In the genomic region with DNA sequence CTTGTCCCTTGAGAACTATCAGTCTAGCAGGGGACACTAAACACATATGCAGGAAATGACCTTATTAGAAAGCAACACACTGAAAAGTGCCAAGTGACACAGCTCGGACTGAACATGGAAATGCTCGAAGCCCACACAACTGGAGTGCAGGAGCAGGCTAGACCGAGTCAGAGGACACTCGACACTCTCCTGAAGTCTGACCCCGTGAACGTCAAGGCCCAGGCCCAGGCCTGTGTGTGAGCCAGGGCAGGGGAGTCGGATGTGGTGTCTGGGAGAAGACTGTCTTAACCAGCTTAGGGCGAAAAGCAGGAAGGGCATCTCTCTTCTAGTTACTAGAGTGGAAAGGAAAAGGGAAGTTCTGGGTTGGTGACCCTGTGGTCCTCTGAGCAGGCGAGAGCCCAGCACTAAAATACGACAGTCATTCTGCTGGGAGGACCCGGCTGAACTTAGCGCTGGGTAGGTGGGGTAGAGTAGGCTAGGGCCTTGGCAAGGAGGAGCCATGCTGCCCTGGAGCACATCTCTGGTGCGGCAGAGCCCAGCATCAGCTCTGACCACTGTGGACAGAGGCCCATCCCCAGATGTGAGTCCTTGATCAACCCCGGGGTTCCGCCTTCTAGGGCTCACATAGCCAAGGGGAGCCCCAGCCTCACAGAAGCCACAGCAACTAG, we compare ENCODE assay signal across 26 cellular contexts.
"Had no signal": no experiment of that assay in that cellular context is flagged by ENCODE, and none has a peak within 500 bp of the region (broad histone marks: within the 10 kb centered on the region; RNA-seq: fewer than 3 reads in every experiment).

No MANE protein-coding gene starts in this region.

- ATAC-seq: activated CD4-positive, alpha-beta T cell treated with anti-CD3 and anti-CD28 coated beads for 36 hours; activated T-helper 17 cell treated with anti-CD3 and anti-CD28 coated beads, Interleukin-2, amount 50 U/mL, for 72 hours; Panc1; Right ventricle myocardium inferior had no signal

- H3K27ac Mint-ChIP-seq: activated CD4-positive, alpha-beta memory T cell treated with anti-CD3 and anti-CD28 coated beads for 36 hours; activated CD4-positive, alpha-beta T cell treated with anti-CD3 and anti-CD28 coated beads for 36 hours; activated naive CD4-positive, alpha-beta T cell treated with anti-CD3 and anti-CD28 coated beads for 36 hours; activated naive CD8-positive, alpha-beta T cell; activated T-helper 17 cell treated with anti-CD3 and anti-CD28 coated beads, Interleukin-2, amount 50 U/mL, for 72 hours had no signal

- H3K36me3 Mint-ChIP-seq: activated CD4-positive, alpha-beta memory T cell treated with anti-CD3 and anti-CD28 coated beads for 36 hours; activated naive CD8-positive, alpha-beta T cell had no signal

- H3K4me3 ChIP-seq: SJCRH30 had no signal

- DNase-seq: activated CD4-positive, alpha-beta memory T cell treated with anti-CD3 and anti-CD28 coated beads for 36 hours; activated CD4-positive, alpha-beta T cell treated with anti-CD3 and anti-CD28 coated beads for 36 hours; activated CD8-positive, alpha-beta memory T cell treated with anti-CD3 and anti-CD28 coated beads for 24 hours; activated gamma-delta T cell; activated naive CD4-positive, alpha-beta T cell treated with anti-CD3 and anti-CD28 coated beads for 36 hours; activated T-cell treated with anti-CD3 and anti-CD28 coated beads, Interleukin-2, amount 50 U/mL, for 48 hours; NCI-H1092; NCI-H1417; NCI-H1930; NCI-H2107; NCI-H2171 treated with DMSO at 0.1 percent for 48 hours; NCI-H345; NCI-H510A treated with DMSO at 0.1 percent for 48 hours; NCI-H69; NK-92 treated with Interleukin-12 subunit alpha and Interleukin-12 subunit beta, amount 100 ng/mL, for 24 hours; OCI-M1; RPMI8226; SJCRH30; SK-N-SH; T-helper 1 cell; WERI-Rb-1 had no signal

- H3K9me3 ChIP-seq: SJCRH30, SK-N-SH had no signal

- H3K27me3 ChIP-seq: SJCRH30 had no signal

- H3K9me3 Mint-ChIP-seq: activated CD4-positive, alpha-beta memory T cell treated with anti-CD3 and anti-CD28 coated beads for 36 hours; activated naive CD4-positive, alpha-beta T cell treated with anti-CD3 and anti-CD28 coated beads for 36 hours; activated T-helper 17 cell treated with anti-CD3 and anti-CD28 coated beads, Interleukin-2, amount 50 U/mL, for 72 hours had no signal

- H3K4me1 Mint-ChIP-seq: activated CD4-positive, alpha-beta T cell treated with anti-CD3 and anti-CD28 coated beads for 36 hours; activated T-helper 17 cell treated with anti-CD3 and anti-CD28 coated beads, Interleukin-2, amount 50 U/mL, for 72 hours had no signal

- H3K36me3 ChIP-seq: SJCRH30, WERI-Rb-1 had no signal

- H3K27me3 Mint-ChIP-seq: activated CD4-positive, alpha-beta memory T cell treated with anti-CD3 and anti-CD28 coated beads for 36 hours had no signal

- H3K27ac ChIP-seq: KMS-11, SJCRH30, WERI-Rb-1 had no signal

- H3K4me3 Mint-ChIP-seq: activated CD4-positive, alpha-beta memory T cell treated with anti-CD3 and anti-CD28 coated beads for 36 hours; activated CD4-positive, alpha-beta T cell treated with anti-CD3 and anti-CD28 coated beads for 36 hours; activated naive CD4-positive, alpha-beta T cell treated with anti-CD3 and anti-CD28 coated beads for 36 hours; activated naive CD8-positive, alpha-beta T cell; activated T-helper 17 cell treated with anti-CD3 and anti-CD28 coated beads, Interleukin-2, amount 50 U/mL, for 72 hours had no signal
